Comparison of ENCODE assay signal across 1 cellular context in the genomic region with DNA sequence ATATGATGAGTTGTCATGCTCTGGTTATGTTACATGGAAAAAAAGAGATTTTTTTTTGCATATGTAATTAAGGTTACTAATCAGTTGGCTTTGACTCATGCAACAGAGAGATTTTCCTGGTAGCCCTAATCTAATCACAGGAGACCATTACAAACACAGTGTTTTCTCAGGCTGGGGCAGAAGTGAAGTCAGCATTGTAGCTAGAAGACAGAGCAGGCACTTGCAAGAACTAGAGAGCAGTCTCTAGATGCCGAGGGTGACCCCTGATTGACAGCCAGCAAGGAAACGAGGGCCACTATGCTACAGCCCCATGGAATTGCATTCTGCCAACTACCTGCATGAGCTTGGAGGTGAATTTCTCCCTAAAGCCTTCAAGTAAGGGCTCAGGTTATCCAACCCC.
TF ChIP-seq lines count a peak whose summit lies in the region.

No MANE protein-coding gene starts in this region.

TF ChIP-seq in K562, 482 proteins besides CTCF, POLR2A, EP300 and RAD21 (continued from another document and continues in another):
- TF ChIP-seq, protein P1, sequence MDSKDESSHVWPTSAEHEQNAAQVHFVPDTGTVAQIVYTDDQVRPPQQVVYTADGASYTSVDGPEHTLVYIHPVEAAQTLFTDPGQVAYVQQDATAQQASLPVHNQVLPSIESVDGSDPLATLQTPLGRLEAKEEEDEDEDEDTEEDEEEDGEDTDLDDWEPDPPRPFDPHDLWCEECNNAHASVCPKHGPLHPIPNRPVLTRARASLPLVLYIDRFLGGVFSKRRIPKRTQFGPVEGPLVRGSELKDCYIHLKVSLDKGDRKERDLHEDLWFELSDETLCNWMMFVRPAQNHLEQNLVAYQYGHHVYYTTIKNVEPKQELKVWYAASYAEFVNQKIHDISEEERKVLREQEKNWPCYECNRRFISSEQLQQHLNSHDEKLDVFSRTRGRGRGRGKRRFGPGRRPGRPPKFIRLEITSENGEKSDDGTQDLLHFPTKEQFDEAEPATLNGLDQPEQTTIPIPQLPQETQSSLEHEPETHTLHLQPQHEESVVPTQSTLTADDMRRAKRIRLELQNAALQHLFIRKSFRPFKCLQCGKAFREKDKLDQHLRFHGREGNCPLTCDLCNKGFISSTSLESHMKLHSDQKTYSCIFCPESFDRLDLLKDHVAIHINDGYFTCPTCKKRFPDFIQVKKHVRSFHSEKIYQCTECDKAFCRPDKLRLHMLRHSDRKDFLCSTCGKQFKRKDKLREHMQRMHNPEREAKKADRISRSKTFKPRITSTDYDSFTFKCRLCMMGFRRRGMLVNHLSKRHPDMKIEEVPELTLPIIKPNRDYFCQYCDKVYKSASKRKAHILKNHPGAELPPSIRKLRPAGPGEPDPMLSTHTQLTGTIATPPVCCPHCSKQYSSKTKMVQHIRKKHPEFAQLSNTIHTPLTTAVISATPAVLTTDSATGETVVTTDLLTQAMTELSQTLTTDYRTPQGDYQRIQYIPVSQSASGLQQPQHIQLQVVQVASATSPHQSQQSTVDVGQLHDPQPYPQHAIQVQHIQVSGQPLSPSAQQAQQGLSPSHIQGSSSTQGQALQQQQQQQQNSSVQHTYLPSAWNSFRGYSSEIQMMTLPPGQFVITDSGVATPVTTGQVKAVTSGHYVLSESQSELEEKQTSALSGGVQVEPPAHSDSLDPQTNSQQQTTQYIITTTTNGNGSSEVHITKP (IDR thresholded peaks at IDR 0.05; ENCODE audit: partially characterized antibody): no peak
- no peak for TF ChIP-seq ZBTB11 (CRISPR knock-in tag; IDR thresholded peaks at IDR 0.05)
- no peak for TF ChIP-seq BRCA1 (IDR thresholded peaks at IDR 0.05)
- TF ChIP-seq BRCA1 (CRISPR knock-in tag; IDR thresholded peaks at IDR 0.05): no peak
- no peak for TF ChIP-seq CBX3 (IDR thresholded peaks at IDR 0.05; ENCODE audit: borderline replicate concordance in 1 of 2, low read length in 2 of 2)
- TF ChIP-seq PYGO2 (tag; IDR thresholded peaks at IDR 0.05): no peak
- TF ChIP-seq TAL1 (IDR thresholded peaks at IDR 0.05): peak; percentile 32; the same call in 1 of the 2 replicates
- no peak for TF ChIP-seq TEAD2 (tag; IDR thresholded peaks at IDR 0.05)
- no peak for TF ChIP-seq TAF1 (IDR thresholded peaks at IDR 0.05; ENCODE audit: control insufficient read depth, extremely low read depth, insufficient read depth, low read length, severe bottlenecking)
- no peak for TF ChIP-seq CHAMP1 (IDR thresholded peaks at IDR 0.05)
- no peak for TF ChIP-seq TFAM (CRISPR knock-in tag; conservative IDR thresholded peaks at IDR 0.05)
- TF ChIP-seq PTBP1 (IDR thresholded peaks at IDR 0.05; ENCODE audit: low read depth, low read length): no peak
- no peak for TF ChIP-seq CTBP1 (IDR thresholded peaks at IDR 0.05; ENCODE audit: borderline replicate concordance)
- TF ChIP-seq HDAC1 (IDR thresholded peaks at IDR 0.05): peak in 1 of 2 experiments; percentile 90; a peak in 2 of 4 replicates
- TF ChIP-seq ELF4 (CRISPR knock-in tag; IDR thresholded peaks at IDR 0.05): no peak
- no peak for TF ChIP-seq TEAD1 (CRISPR knock-in tag; IDR thresholded peaks at IDR 0.05)
- no peak for TF ChIP-seq SIN3A (IDR thresholded peaks at IDR 0.05; ENCODE audit: borderline replicate concordance in 2 of 2, control insufficient read depth in 1 of 2, low read depth in 2 of 2, low read length in 2 of 2)
- TF ChIP-seq ZNF165 (CRISPR knock-in tag; IDR thresholded peaks at IDR 0.05; ENCODE audit: borderline replicate concordance): no peak
- TF ChIP-seq MITF (IDR thresholded peaks at IDR 0.05): no peak
- no peak for TF ChIP-seq ZNF224 (CRISPR knock-in tag; IDR thresholded peaks at IDR 0.05)
- TF ChIP-seq SLC30A9 (CRISPR knock-in tag; IDR thresholded peaks at IDR 0.05): no peak
- no peak for TF ChIP-seq ADNP (tag; IDR thresholded peaks at IDR 0.05)
- no peak for TF ChIP-seq ZNF212 (CRISPR knock-in tag; IDR thresholded peaks at IDR 0.05)
- TF ChIP-seq ATF1 (CRISPR knock-in tag; IDR thresholded peaks at IDR 0.05): no peak
- TF ChIP-seq ATF1 (tag; IDR thresholded peaks at IDR 0.05): no peak
- peak; percentile 54; the same call in 1 of the 2 replicates for TF ChIP-seq TEAD4 (IDR thresholded peaks at IDR 0.05; ENCODE audit: low read length)
- TF ChIP-seq TEAD4 (CRISPR knock-in tag; IDR thresholded peaks at IDR 0.05; ENCODE audit: borderline replicate concordance): no peak
- TF ChIP-seq, protein P2, sequence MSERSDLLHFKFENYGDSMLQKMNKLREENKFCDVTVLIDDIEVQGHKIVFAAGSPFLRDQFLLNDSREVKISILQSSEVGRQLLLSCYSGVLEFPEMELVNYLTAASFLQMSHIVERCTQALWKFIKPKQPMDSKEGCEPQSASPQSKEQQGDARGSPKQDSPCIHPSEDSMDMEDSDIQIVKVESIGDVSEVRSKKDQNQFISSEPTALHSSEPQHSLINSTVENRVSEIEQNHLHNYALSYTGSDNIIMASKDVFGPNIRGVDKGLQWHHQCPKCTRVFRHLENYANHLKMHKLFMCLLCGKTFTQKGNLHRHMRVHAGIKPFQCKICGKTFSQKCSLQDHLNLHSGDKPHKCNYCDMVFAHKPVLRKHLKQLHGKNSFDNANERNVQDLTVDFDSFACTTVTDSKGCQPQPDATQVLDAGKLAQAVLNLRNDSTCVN (CRISPR knock-in tag; IDR thresholded peaks at IDR 0.05): no peak
- TF ChIP-seq ZNF232 (CRISPR knock-in tag; IDR thresholded peaks at IDR 0.05): no peak
- no peak for TF ChIP-seq RFX7 (CRISPR knock-in tag; IDR thresholded peaks at IDR 0.05)
- no peak for TF ChIP-seq ZNF398 (CRISPR knock-in tag; IDR thresholded peaks at IDR 0.05)
- no peak for TF ChIP-seq MIER1 (IDR thresholded peaks at IDR 0.05; ENCODE audit: low read depth)
- TF ChIP-seq HDAC2 (IDR thresholded peaks at IDR 0.05): peak; percentile 93
- TF ChIP-seq ESRRB (CRISPR knock-in tag; IDR thresholded peaks at IDR 0.05; ENCODE audit: borderline replicate concordance): no peak
- TF ChIP-seq ETV5 (CRISPR knock-in tag; IDR thresholded peaks at IDR 0.05; ENCODE audit: low read depth): peak; percentile 28; the same call in 1 of the 2 replicates
- TF ChIP-seq SMAD4 (CRISPR knock-in tag; conservative IDR thresholded peaks at IDR 0.05): no peak
- no peak for TF ChIP-seq ZNF589 (CRISPR knock-in tag; IDR thresholded peaks at IDR 0.05; ENCODE audit: low read depth)
- TF ChIP-seq ZZZ3 (IDR thresholded peaks at IDR 0.05): no peak
- TF ChIP-seq RCOR1 (IDR thresholded peaks at IDR 0.05; ENCODE audit: borderline replicate concordance in 1 of 2, low read depth in 2 of 2, low read length in 2 of 2): peak; percentile 72 to 99; a peak in 3 of 4 replicates
- TF ChIP-seq, protein P3, sequence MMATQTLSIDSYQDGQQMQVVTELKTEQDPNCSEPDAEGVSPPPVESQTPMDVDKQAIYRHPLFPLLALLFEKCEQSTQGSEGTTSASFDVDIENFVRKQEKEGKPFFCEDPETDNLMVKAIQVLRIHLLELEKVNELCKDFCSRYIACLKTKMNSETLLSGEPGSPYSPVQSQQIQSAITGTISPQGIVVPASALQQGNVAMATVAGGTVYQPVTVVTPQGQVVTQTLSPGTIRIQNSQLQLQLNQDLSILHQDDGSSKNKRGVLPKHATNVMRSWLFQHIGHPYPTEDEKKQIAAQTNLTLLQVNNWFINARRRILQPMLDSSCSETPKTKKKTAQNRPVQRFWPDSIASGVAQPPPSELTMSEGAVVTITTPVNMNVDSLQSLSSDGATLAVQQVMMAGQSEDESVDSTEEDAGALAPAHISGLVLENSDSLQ (IDR thresholded peaks at IDR 0.05): peak; percentile 93
- TF ChIP-seq FOXK1 (CRISPR knock-in tag; IDR thresholded peaks at IDR 0.05; ENCODE audit: borderline replicate concordance): no peak
- TF ChIP-seq, protein P4, sequence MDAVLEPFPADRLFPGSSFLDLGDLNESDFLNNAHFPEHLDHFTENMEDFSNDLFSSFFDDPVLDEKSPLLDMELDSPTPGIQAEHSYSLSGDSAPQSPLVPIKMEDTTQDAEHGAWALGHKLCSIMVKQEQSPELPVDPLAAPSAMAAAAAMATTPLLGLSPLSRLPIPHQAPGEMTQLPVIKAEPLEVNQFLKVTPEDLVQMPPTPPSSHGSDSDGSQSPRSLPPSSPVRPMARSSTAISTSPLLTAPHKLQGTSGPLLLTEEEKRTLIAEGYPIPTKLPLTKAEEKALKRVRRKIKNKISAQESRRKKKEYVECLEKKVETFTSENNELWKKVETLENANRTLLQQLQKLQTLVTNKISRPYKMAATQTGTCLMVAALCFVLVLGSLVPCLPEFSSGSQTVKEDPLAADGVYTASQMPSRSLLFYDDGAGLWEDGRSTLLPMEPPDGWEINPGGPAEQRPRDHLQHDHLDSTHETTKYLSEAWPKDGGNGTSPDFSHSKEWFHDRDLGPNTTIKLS (IDR thresholded peaks at IDR 0.05; ENCODE audit: borderline replicate concordance, low read depth): no peak
- no peak for TF ChIP-seq ZNF146 (CRISPR knock-in tag; IDR thresholded peaks at IDR 0.05; ENCODE audit: unreplicated experiment)
- TF ChIP-seq, protein P5, sequence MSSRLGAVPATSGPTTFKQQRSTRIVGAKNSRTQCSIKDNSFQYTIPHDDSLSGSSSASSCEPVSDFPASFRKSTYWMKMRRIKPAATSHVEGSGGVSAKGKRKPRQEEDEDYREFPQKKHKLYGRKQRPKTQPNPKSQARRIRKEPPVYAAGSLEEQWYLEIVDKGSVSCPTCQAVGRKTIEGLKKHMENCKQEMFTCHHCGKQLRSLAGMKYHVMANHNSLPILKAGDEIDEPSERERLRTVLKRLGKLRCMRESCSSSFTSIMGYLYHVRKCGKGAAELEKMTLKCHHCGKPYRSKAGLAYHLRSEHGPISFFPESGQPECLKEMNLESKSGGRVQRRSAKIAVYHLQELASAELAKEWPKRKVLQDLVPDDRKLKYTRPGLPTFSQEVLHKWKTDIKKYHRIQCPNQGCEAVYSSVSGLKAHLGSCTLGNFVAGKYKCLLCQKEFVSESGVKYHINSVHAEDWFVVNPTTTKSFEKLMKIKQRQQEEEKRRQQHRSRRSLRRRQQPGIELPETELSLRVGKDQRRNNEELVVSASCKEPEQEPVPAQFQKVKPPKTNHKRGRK (tag; IDR thresholded peaks at IDR 0.05): no peak
- TF ChIP-seq ARID2 (IDR thresholded peaks at IDR 0.05): no peak
- no peak for TF ChIP-seq ZNF717 (CRISPR knock-in tag; IDR thresholded peaks at IDR 0.05)
- peak; percentile 38 for TF ChIP-seq NEUROD1 (IDR thresholded peaks at IDR 0.05; ENCODE audit: borderline replicate concordance, low read depth, low read length, partially characterized antibody)
- TF ChIP-seq RBM25 (IDR thresholded peaks at IDR 0.05; ENCODE audit: low read depth, low read length, severe bottlenecking): peak; percentile 7
- no peak for TF ChIP-seq ZSCAN32 (CRISPR knock-in tag; IDR thresholded peaks at IDR 0.05)
